ENCODE assay signal across 14 cellular contexts in the genomic region with DNA sequence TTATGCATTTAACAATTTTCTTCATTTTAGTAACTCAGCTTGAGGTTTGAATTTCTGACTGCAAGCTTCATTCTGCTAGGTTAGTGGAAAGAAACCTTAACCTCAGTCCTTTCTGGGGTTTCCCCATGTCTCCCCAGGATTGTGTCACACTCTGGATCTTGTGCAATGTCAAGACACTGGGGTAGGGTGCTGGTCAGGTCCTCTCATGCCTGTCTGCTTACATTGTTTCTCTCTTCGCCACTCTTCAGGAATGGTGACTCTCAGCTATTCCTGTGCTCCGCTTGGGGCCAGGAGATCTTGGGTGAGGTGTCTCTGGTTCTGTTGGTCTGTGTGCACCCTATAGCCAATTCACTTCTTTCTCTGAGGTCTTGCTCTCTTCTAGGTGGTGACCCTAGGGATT. TPM values are rescaled to one million over a fixed set of nuclear protein-coding genes. Genes with fewer than 3 reads are reported as not detected.
A peak's percentile ranks its signal among the peaks of the same experiment; 100 is the strongest.
DNase-seq lines count a peak whose midpoint lies in the region; ATAC-seq and TF ChIP-seq lines count a peak whose summit lies in the region.
"Had no signal": no experiment of that assay in that cellular context is flagged by ENCODE, and none has a peak within 500 bp of the region (broad histone marks: within the 10 kb centered on the region; RNA-seq: fewer than 3 reads in every experiment).

No MANE protein-coding gene starts in this region.

- DNase-seq in AML-193 (lab: John Stamatoyannopoulos, UW), result peak; percentile 4 to 25
- peak; percentile 83 for DNase-seq in activated T-cell treated with anti-CD3 and anti-CD28 coated beads, Interleukin-2, amount 50 U/mL, for 72 hours
- DNase-seq in right lobe of liver, result no peak
- no peak for DNase-seq in HUDEP-2 (lab: John Stamatoyannopoulos, UW; ENCODE audit: unreplicated experiment in 76 of 76)
- DNase-seq in SW480 (ENCODE audit: low spot score), result no peak
- no peak for DNase-seq in effector CD8-positive, alpha-beta T cell (lab: John Stamatoyannopoulos, UW)
- DNase-seq: activated B cell treated with CpG ODN at 0.5 μM for 24 hours, foreskin fibroblast, kidney glomerular epithelial cell, NCI-H2029, pancreas had no signal

- H3K27me3 ChIP-seq in right lobe of liver, result no peaks in the 10 kb centered on the region
- H3K27me3 ChIP-seq: pancreas, Peyer's patch had no signal

- H3K27ac ChIP-seq in right lobe of liver, result no peak overlapping the region
- H3K27ac ChIP-seq: pancreas, Peyer's patch had no signal

- H3K27ac Mint-ChIP-seq in activated T-cell treated with anti-CD3 and anti-CD28 coated beads, Interleukin-2, amount 50 U/mL, for 72 hours, result peak overlapping the region; percentile 85
- H3K27ac Mint-ChIP-seq: activated B cell treated with CpG ODN at 0.5 μM for 24 hours had no signal

- H3K4me1 ChIP-seq in right lobe of liver, result no peaks in the 10 kb centered on the region
- H3K4me1 ChIP-seq: Peyer's patch had no signal

- H3K9me3 ChIP-seq in right lobe of liver, result no peaks in the 10 kb centered on the region
- H3K9me3 ChIP-seq: pancreas, Peyer's patch had no signal

- H3K4me1 Mint-ChIP-seq in activated T-cell treated with anti-CD3 and anti-CD28 coated beads, Interleukin-2, amount 50 U/mL, for 72 hours (ENCODE audit: low read depth), result peaks cover 93% of the 10 kb centered on the region
- H3K4me1 Mint-ChIP-seq: activated B cell treated with CpG ODN at 0.5 μM for 24 hours had no signal

- intact Hi-C loops in right lobe of liver (cut with DNase I), result no loop called here

- peaks cover 2 to 7% of the 10 kb centered on the region in 2 donors for H3K36me3 Mint-ChIP-seq in activated T-cell treated with anti-CD3 and anti-CD28 coated beads, Interleukin-2, amount 50 U/mL, for 72 hours (ENCODE audit: insufficient read depth in 2 of 2)

- TF ChIP-seq POLR2A in right lobe of liver (IDR thresholded peaks at IDR 0.05), result no peak

- no peak overlapping the region for H3K4me3 ChIP-seq in right lobe of liver
- H3K4me3 ChIP-seq: pancreas, Peyer's patch had no signal

- no peaks in the 10 kb centered on the region for H3K27me3 Mint-ChIP-seq in activated T-cell treated with anti-CD3 and anti-CD28 coated beads, Interleukin-2, amount 50 U/mL, for 72 hours (ENCODE audit: low read depth)

- H3K36me3 ChIP-seq in right lobe of liver, result no peaks in the 10 kb centered on the region
- H3K36me3 ChIP-seq: pancreas, Peyer's patch had no signal

- peaks cover 6 to 8% of the 10 kb centered on the region in 2 donors for H3K9me3 Mint-ChIP-seq in activated T-cell treated with anti-CD3 and anti-CD28 coated beads, Interleukin-2, amount 50 U/mL, for 72 hours
- H3K9me3 Mint-ChIP-seq: activated B cell treated with CpG ODN at 0.5 μM for 24 hours had no signal

- H3K4me3 Mint-ChIP-seq in activated T-cell treated with anti-CD3 and anti-CD28 coated beads, Interleukin-2, amount 50 U/mL, for 72 hours, result peak overlapping the region; percentile 56 to 63
- H3K4me3 Mint-ChIP-seq: activated B cell treated with CpG ODN at 0.5 μM for 24 hours had no signal

- ATAC-seq in HG02588 (IDR thresholded peaks at IDR 0.05; ENCODE audit: unreplicated experiment), result peak; percentile 53
- peak; percentile 71 to 75 for ATAC-seq in activated T-cell treated with anti-CD3 and anti-CD28 coated beads, Interleukin-2, amount 50 U/mL, for 72 hours (replicated peaks in 1 of 2)
- peak; percentile 48 to 74 (median 50) for ATAC-seq in right lobe of liver
- ATAC-seq in HG02571 (IDR thresholded peaks at IDR 0.05; ENCODE audit: unreplicated experiment), result no peak

- no peak for TF ChIP-seq CTCF in right lobe of liver (IDR thresholded peaks at IDR 0.05)

- 78% methylated on average over 2 of the region's 2 CpGs for WGBS in right lobe of liver (ENCODE audit: insufficient coverage, low coverage, low lambda C conversion rate, missing lambda C conversion rate)

RNA-seq across cellular contexts. Expression of a gene that starts 23.9 kb away (rescaled TPM):
- total RNA-seq in activated T-cell treated with anti-CD3 and anti-CD28 coated beads, Interleukin-2, amount 50 U/mL, for 72 hours, result 100 to 1,000 TPM; 132 to 254 TPM
- total RNA-seq in right lobe of liver, result not detected

RNA-seq across cellular contexts. Expression of a gene that starts 45.1 kb away (rescaled TPM):
- 100 to 1,000 TPM; 145 to 196 TPM for total RNA-seq in activated T-cell treated with anti-CD3 and anti-CD28 coated beads, Interleukin-2, amount 50 U/mL, for 72 hours
- total RNA-seq in right lobe of liver, result under 1 TPM in 2 of 6 experiments, not detected in 4; 0.31 TPM
- total RNA-seq: activated B cell treated with CpG ODN at 0.5 μM for 24 hours had no signal

Comparison
In these comparisons a context has a peak if more than half of its experiments do, and no peak if none do; other contexts are left out.
1. DNase-seq: peak in AML-193 (2 of 2) and activated T-cell treated with anti-CD3 and anti-CD28 coated beads, Interleukin-2, amount 50 U/mL, for 72 hours (2 of 2); none in right lobe of liver (0 of 3), HUDEP-2 (0 of 76), SW480 (single experiment) and effector CD8-positive, alpha-beta T cell (single experiment).
2. RNA of a gene that starts 23.9 kb away (total RNA-seq): 132 to 254 TPM in activated T-cell treated with anti-CD3 and anti-CD28 coated beads, Interleukin-2, amount 50 U/mL, for 72 hours; not detected in right lobe of liver; every median in the first group is over 100 times any median in the second.
3. RNA of a gene that starts 45.1 kb away (total RNA-seq): 145 to 196 TPM in activated T-cell treated with anti-CD3 and anti-CD28 coated beads, Interleukin-2, amount 50 U/mL, for 72 hours; 0.31 TPM in right lobe of liver; every median in the first group is over 100 times any median in the second.